In the genomic region with DNA sequence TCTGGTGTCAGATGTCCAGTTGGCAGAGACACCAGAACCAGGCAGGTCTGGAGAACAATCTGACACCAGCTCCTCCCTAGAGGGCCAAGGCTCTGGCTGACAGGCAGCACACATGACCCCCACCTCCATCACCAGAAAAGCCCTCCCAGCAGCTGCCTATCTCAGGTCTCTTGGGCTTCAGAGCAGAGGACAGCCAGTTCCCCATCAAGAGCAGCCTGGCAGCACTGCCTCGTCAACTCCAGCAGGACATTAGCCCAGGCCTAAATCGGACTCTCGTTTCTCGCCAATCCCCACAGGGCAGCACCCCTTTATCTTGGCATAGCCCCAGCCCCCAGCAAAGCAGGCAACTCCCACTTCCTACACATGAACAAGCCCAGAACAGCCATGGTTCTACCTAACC, we compare ENCODE assay signal across 13 cellular contexts. TPM values are rescaled to one million over a fixed set of nuclear protein-coding genes. Genes with fewer than 3 reads are reported as not detected.
A peak's percentile ranks its signal among the peaks of the same experiment; 100 is the strongest.
DNase-seq lines count a peak whose midpoint lies in the region; ATAC-seq and TF ChIP-seq lines count a peak whose summit lies in the region.
"Had no signal": no experiment of that assay in that cellular context is flagged by ENCODE, and none has a peak within 500 bp of the region (broad histone marks: within the 10 kb centered on the region; RNA-seq: fewer than 3 reads in every experiment).

No MANE protein-coding gene starts in this region.

- peaks cover 17% of the 10 kb centered on the region for H3K4me1 Mint-ChIP-seq in activated naive CD8-positive, alpha-beta T cell treated with anti-CD3 and anti-CD28 coated beads, Interleukin-2, amount 50 U/mL, for 24 hours

- H3K4me3 Mint-ChIP-seq in activated naive CD8-positive, alpha-beta T cell treated with anti-CD3 and anti-CD28 coated beads, Interleukin-2, amount 50 U/mL, for 24 hours = no peak overlapping the region

- H3K4me3 ChIP-seq in Peyer's patch (peak overlapping the region in 1 of 4 donors; percentile 15), esophagus muscularis mucosa (no peak overlapping the region), mucosa of rectum (ENCODE audit: low read length in 2 of 2) (no peak overlapping the region), thoracic aorta (no peak overlapping the region)

- H3K36me3 Mint-ChIP-seq in activated naive CD8-positive, alpha-beta T cell treated with anti-CD3 and anti-CD28 coated beads, Interleukin-2, amount 50 U/mL, for 24 hours (ENCODE audit: low read depth) = no peaks in the 10 kb centered on the region

- no peak for TF ChIP-seq EP300 in esophagus muscularis mucosa (IDR thresholded peaks at IDR 0.05)

- no peaks in the 10 kb centered on the region for H3K36me3 ChIP-seq in Peyer's patch
- H3K36me3 ChIP-seq in esophagus muscularis mucosa = no peaks in the 10 kb centered on the region
- peaks cover 1 to 3% of the 10 kb centered on the region in 2 donors for H3K36me3 ChIP-seq in mucosa of rectum (ENCODE audit: control insufficient read depth in 2 of 2, insufficient read depth in 2 of 2, low read length in 2 of 2)
- H3K36me3 ChIP-seq in thoracic aorta = no peaks in the 10 kb centered on the region

- POLR2A ChIA-PET in GM10248 (lab: Yijun Ruan, JAX) = no interaction called here

- no peak overlapping the region for H3K27ac Mint-ChIP-seq in activated naive CD8-positive, alpha-beta T cell treated with anti-CD3 and anti-CD28 coated beads, Interleukin-2, amount 50 U/mL, for 24 hours

- TF ChIP-seq CTCF in Peyer's patch (IDR thresholded peaks at IDR 0.05) = no peak
- no peak for TF ChIP-seq CTCF in esophagus muscularis mucosa (IDR thresholded peaks at IDR 0.05)
- TF ChIP-seq CTCF in thoracic aorta (IDR thresholded peaks at IDR 0.05) = no peak
- TF ChIP-seq CTCF in GM10248 (IDR thresholded peaks at IDR 0.05; ENCODE audit: control extremely low read depth, extremely low read depth, low read depth, missing control alignments) = no peak

- no peaks in the 10 kb centered on the region for H3K9me3 Mint-ChIP-seq in activated naive CD8-positive, alpha-beta T cell treated with anti-CD3 and anti-CD28 coated beads, Interleukin-2, amount 50 U/mL, for 24 hours

- CTCF ChIA-PET in GM10248 (lab: Yijun Ruan, JAX) = no interaction called here

- H3K27me3 ChIP-seq in Peyer's patch (no peaks in the 10 kb centered on the region), esophagus muscularis mucosa (peaks cover 5 to 51% (median 16%) of the 10 kb centered on the region in 4 donors), mucosa of rectum (ENCODE audit: control insufficient read depth in 2 of 2, insufficient read depth in 2 of 2, low read length in 2 of 2) (no peaks in the 10 kb centered on the region), thoracic aorta (replicated peaks; ENCODE audit: insufficient read depth) (no peaks in the 10 kb centered on the region)

- no peak for TF ChIP-seq POLR2A in Peyer's patch (IDR thresholded peaks at IDR 0.05)
- TF ChIP-seq POLR2A in esophagus muscularis mucosa (IDR thresholded peaks at IDR 0.05; ENCODE audit: low read depth) = no peak

- no peaks in the 10 kb centered on the region for H3K9me3 ChIP-seq in Peyer's patch
- no peaks in the 10 kb centered on the region for H3K9me3 ChIP-seq in esophagus muscularis mucosa
- H3K9me3 ChIP-seq in mucosa of rectum (ENCODE audit: control insufficient read depth in 2 of 2, low read length in 2 of 2) = no peaks in the 10 kb centered on the region
- no peaks in the 10 kb centered on the region for H3K9me3 ChIP-seq in thoracic aorta

- 57% methylated on average over 4 of the region's 4 CpGs for WGBS in esophagus muscularis mucosa

- intact Hi-C loops in esophagus muscularis mucosa (cut with DNase I) = no loop called here

- H3K27ac ChIP-seq in Peyer's patch (peak overlapping the region in 3 of 4 donors; percentile 19 to 68 (median 20)), esophagus muscularis mucosa (replicated peaks in 1 of 4) (peak overlapping the region; percentile 2 to 50 (median 30)), mucosa of rectum (ENCODE audit: low read depth in 2 of 2, low read length in 2 of 2) (peak overlapping the region in 1 of 2 donors; percentile 38), thoracic aorta (peak overlapping the region; percentile 62 to 66)

- peak overlapping the region; percentile 41 to 47 for H3K9ac ChIP-seq in mucosa of rectum (ENCODE audit: low read depth in 1 of 2, low read length in 2 of 2)

- H3K4me1 ChIP-seq in Peyer's patch (peaks cover 0 to 66% (median 15%) of the 10 kb centered on the region in 4 donors), esophagus muscularis mucosa (peaks cover 63 to 84% (median 75%) of the 10 kb centered on the region in 4 donors), mucosa of rectum (ENCODE audit: control insufficient read depth in 2 of 2, insufficient read depth in 2 of 2, low read length in 2 of 2) (peaks cover 29 to 42% of the 10 kb centered on the region in 2 donors), thoracic aorta (ENCODE audit: control insufficient read depth in 1 of 2, low read depth in 2 of 2) (peaks cover 35 to 70% of the 10 kb centered on the region in 2 donors)

- H3K27me3 Mint-ChIP-seq in activated naive CD8-positive, alpha-beta T cell treated with anti-CD3 and anti-CD28 coated beads, Interleukin-2, amount 50 U/mL, for 24 hours = peaks cover 9% of the 10 kb centered on the region

- DNase-seq in Peyer's patch (no peak), esophagus muscularis mucosa (ENCODE audit: extremely low spot score) (no peak), thoracic aorta (ENCODE audit: low spot score) (no peak), GM10248 (ENCODE audit: extremely low spot score) (no peak)
- DNase-seq in activated naive CD8-positive, alpha-beta T cell treated with anti-CD3 and anti-CD28 coated beads, Interleukin-2, amount 50 U/mL, for 24 hours = no peak
- DNase-seq: aorta; MV-4-11; NCI-H510A treated with DMSO at 0.1 percent for 48 hours; SHP77; stimulated activated CD4-positive, alpha-beta T cell treated with anti-CD3 and anti-CD28 coated beads, Interleukin-15, amount 100 ng/mL, for 24 hours had no signal

- no peak for ATAC-seq in thoracic aorta (ENCODE audit: insufficient number of reproducible peaks, low FRiP score, low read depth)
- ATAC-seq in GM21381 (IDR thresholded peaks at IDR 0.05; ENCODE audit: unreplicated experiment) = no peak
- ATAC-seq in HG03025 (IDR thresholded peaks at IDR 0.05; ENCODE audit: low FRiP score, unreplicated experiment) = no peak
- ATAC-seq in activated naive CD8-positive, alpha-beta T cell treated with anti-CD3 and anti-CD28 coated beads, Interleukin-2, amount 50 U/mL, for 24 hours = no peak

RNA-seq across cellular contexts. Expression of gene JUP, which starts 4.4 kb away (rescaled TPM):
- total RNA-seq in Peyer's patch = 100 to 1,000 TPM; 229 to 585 (median 505) TPM
- 10 to 100 TPM; 24.5 to 56.6 (median 46.4) TPM for total RNA-seq in esophagus muscularis mucosa
- 10 to 100 TPM; 82.4 to 98.7 TPM for total RNA-seq in thoracic aorta

RNA-seq across cellular contexts. Expression of gene P3H4, which starts 29.6 kb away (rescaled TPM):
- total RNA-seq in Peyer's patch (10 to 100 TPM in 3 of 4 donors, 1 to 10 TPM in 1; 9.5 to 23.1 (median 18.0) TPM), esophagus muscularis mucosa (10 to 100 TPM in 2 of 4 donors, 1 to 10 TPM in 2; 8.4 to 19.9 (median 14.4) TPM), thoracic aorta (10 to 100 TPM; 20.7 to 41.0 TPM)

RNA-seq across cellular contexts. Expression of gene FKBP10, which starts 30.7 kb away (rescaled TPM):
- total RNA-seq in Peyer's patch = 100 to 1,000 TPM in 1 of 4 donors, 10 to 100 TPM in 2, 1 to 10 TPM in 1; 7.2 to 130 (median 11.2) TPM
- total RNA-seq in esophagus muscularis mucosa = 10 to 100 TPM; 30.5 to 49.4 (median 33.8) TPM
- total RNA-seq in thoracic aorta = 100 to 1,000 TPM; 125 to 188 TPM

RNA-seq across cellular contexts. Expression of gene HAP1, which starts 47.7 kb away (rescaled TPM):
- total RNA-seq in Peyer's patch = 1 to 10 TPM in 1 of 4 donors, under 1 TPM in 1, not detected in 2; 0.94 to 5.0 TPM
- total RNA-seq in esophagus muscularis mucosa = under 1 TPM in 1 of 4 donors, not detected in 3; 0.19 TPM
- under 1 TPM in 1 of 2 donors, not detected in 1; 0.35 TPM for total RNA-seq in thoracic aorta

RNA-seq across cellular contexts. Expression of gene NT5C3B, which starts 53.9 kb away (rescaled TPM):
- 10 to 100 TPM in 3 of 4 donors, 1 to 10 TPM in 1; 5.8 to 40.4 (median 20.1) TPM for total RNA-seq in Peyer's patch
- total RNA-seq in esophagus muscularis mucosa = 10 to 100 TPM; 64.8 to 95.6 (median 70.1) TPM
- 10 to 100 TPM; 62.1 to 69.7 TPM for total RNA-seq in thoracic aorta
